Comparison of ENCODE assay signal across 24 cellular contexts in the genomic region with DNA sequence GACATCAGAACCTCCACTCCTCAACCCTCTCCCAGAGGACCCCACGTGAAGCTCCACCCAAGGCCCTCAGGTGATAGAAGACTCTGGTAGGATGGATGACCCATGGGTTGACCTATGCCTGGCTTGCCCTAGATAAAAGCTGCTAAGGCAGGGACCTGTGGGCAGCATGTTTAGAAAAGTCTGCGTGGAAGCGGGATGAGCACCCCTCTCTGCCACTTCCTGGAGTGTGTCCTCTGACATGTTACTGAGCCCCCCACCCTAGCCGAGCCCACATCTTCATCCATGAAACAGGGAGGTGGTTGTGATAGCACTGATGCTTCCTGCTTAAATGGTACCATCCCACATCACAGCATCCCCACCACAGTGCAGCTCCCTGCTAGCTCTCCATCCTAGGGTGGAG.
"Had no signal": no experiment of that assay in that cellular context is flagged by ENCODE, and none has a peak within 500 bp of the region (broad histone marks: within the 10 kb centered on the region; RNA-seq: fewer than 3 reads in every experiment).

No MANE protein-coding gene starts in this region.

- H3K27me3 ChIP-seq: colonic mucosa, dorsolateral prefrontal cortex, esophagus muscularis mucosa, esophagus squamous epithelium, foreskin keratinocyte, gastrocnemius medialis, gastroesophageal sphincter, heart left ventricle, heart right ventricle had no signal

- H3K27ac ChIP-seq: colonic mucosa, dorsolateral prefrontal cortex, epithelial cell of prostate, esophagus muscularis mucosa, esophagus squamous epithelium, foreskin keratinocyte, gastrocnemius medialis, gastroesophageal sphincter, heart left ventricle, heart right ventricle had no signal

- H3K9me3 ChIP-seq: colonic mucosa, esophagus muscularis mucosa, esophagus squamous epithelium, gastrocnemius medialis, gastroesophageal sphincter, heart left ventricle, heart right ventricle had no signal

- H3K4me3 Mint-ChIP-seq: dendritic cell treated with granulocyte-macrophage colony-stimulating factor and Interleukin-4, amounts not matched to agents 40 ng/mL and 50 ng/mL, for 4 days; effector memory CD8-positive, alpha-beta T cell; endodermal cell had no signal

- H3K4me3 ChIP-seq: colonic mucosa, dorsolateral prefrontal cortex, esophagus muscularis mucosa, esophagus squamous epithelium, gastrocnemius medialis, gastroesophageal sphincter, heart left ventricle, heart right ventricle had no signal

- H3K27ac Mint-ChIP-seq: dendritic cell treated with granulocyte-macrophage colony-stimulating factor and Interleukin-4, amounts not matched to agents 40 ng/mL and 50 ng/mL, for 4 days; effector memory CD8-positive, alpha-beta T cell; endodermal cell had no signal

- H3K4me1 ChIP-seq: colonic mucosa, esophagus muscularis mucosa, esophagus squamous epithelium, foreskin keratinocyte, gastrocnemius medialis, gastroesophageal sphincter, heart left ventricle, heart right ventricle had no signal

- H3K27me3 Mint-ChIP-seq: dendritic cell treated with granulocyte-macrophage colony-stimulating factor and Interleukin-4, amounts not matched to agents 40 ng/mL and 50 ng/mL, for 4 days had no signal

- ATAC-seq: effector memory CD8-positive, alpha-beta T cell; esophagus mucosa; foreskin keratinocyte; gastrocnemius medialis; gastroesophageal sphincter; heart left ventricle; heart right ventricle had no signal

- DNase-seq: colonic mucosa; cortex of kidney; dermis blood vessel endothelial cell; effector CD4-positive, alpha-beta T cell; effector CD8-positive, alpha-beta T cell; effector memory CD4-positive, alpha-beta T cell; effector memory CD8-positive, alpha-beta T cell; endodermal cell; erythroblast; esophagus squamous epithelium; foreskin fibroblast; foreskin keratinocyte; foreskin melanocyte; gastrocnemius medialis; glutamatergic neuron; head of caudate nucleus; heart left ventricle; heart right ventricle had no signal

- H3K36me3 ChIP-seq: colonic mucosa had no signal

- H3K9me3 Mint-ChIP-seq: effector memory CD8-positive, alpha-beta T cell; endodermal cell had no signal
